Comparison of ENCODE assay signal across 8 cellular contexts in genomic region chr1:167328762-167329483, GRCh38.
A peak's percentile ranks its signal among the peaks of the same experiment; 100 is the strongest.
DNase-seq lines count a peak whose midpoint lies in the region; ATAC-seq and TF ChIP-seq lines count a peak whose summit lies in the region.

No MANE protein-coding gene starts in this region.

- intact Hi-C loops in Right ventricle myocardium superior (cut with DNase I), result no loop called here

- no peak for DNase-seq in Right ventricle myocardium superior
- DNase-seq in right atrium auricular region (ENCODE audit: low spot score), result no peak
- peak; percentile 93 for DNase-seq in SIG-M5 (lab: John Stamatoyannopoulos, UW)
- DNase-seq in medulla oblongata (ENCODE audit: extremely low spot score), result peak; percentile 70
- no peak for DNase-seq in SW480 (ENCODE audit: low spot score)
- DNase-seq in dedifferentiated amniotic fluid mesenchymal stem cell (ENCODE audit: extremely low spot score), result no peak
- DNase-seq in SHP77 treated with DMSO at 0.1 percent for 48 hours (lab: John Stamatoyannopoulos, UW), result no peak

- H3K27ac ChIP-seq in right atrium auricular region, result no peak overlapping the region

- no peak overlapping the region for H3K4me3 ChIP-seq in right atrium auricular region

- H3K4me1 ChIP-seq in right atrium auricular region, result no peaks in the 10 kb centered on the region

- H3K36me3 ChIP-seq in right atrium auricular region, result peaks cover 7% of the 10 kb centered on the region

- H3K9me3 ChIP-seq in right atrium auricular region, result peaks cover 0 to 7% of the 10 kb centered on the region in 2 donors

- no peaks in the 10 kb centered on the region for H3K27me3 ChIP-seq in right atrium auricular region

- ATAC-seq in Right ventricle myocardium superior (ENCODE audit: poor library complexity), result peak; percentile 55
- peak; percentile 72 for ATAC-seq in HG03066 (IDR thresholded peaks at IDR 0.05; ENCODE audit: low read depth, unreplicated experiment)

- TF ChIP-seq CTCF in right atrium auricular region (IDR thresholded peaks at IDR 0.05), result no peak

Comparison
In these comparisons a context has a peak if more than half of its experiments do, and no peak if none do; other contexts are left out.
1. DNase-seq: peak in SIG-M5 (single experiment) and medulla oblongata (single experiment); none in Right ventricle myocardium superior (single experiment), right atrium auricular region (single experiment), SW480 (single experiment), dedifferentiated amniotic fluid mesenchymal stem cell (single experiment) and SHP77 treated with DMSO at 0.1 percent for 48 hours (single experiment).